In genomic region chr20:47330933-47331708, GRCh38 we compare ENCODE assay signal across 8 cellular contexts.
A peak's percentile ranks its signal among the peaks of the same experiment; 100 is the strongest.
DNase-seq lines count a peak whose midpoint lies in the region; ATAC-seq and FAIRE-seq lines count a peak whose summit lies in the region.

No MANE protein-coding gene starts in this region.

- H3K36me3 ChIP-seq in muscle layer of duodenum (ENCODE audit: control insufficient read depth in 1 of 2, insufficient read depth in 2 of 2, low read length in 2 of 2) = no peaks in the 10 kb centered on the region

- peak; percentile 77 for FAIRE-seq in HTR-8/SVneo (lab: Jason Lieb, UNC)

- peak; percentile 85 for DNase-seq in AG08395 (ENCODE audit: low spot score)
- DNase-seq in HTR-8/SVneo (ENCODE audit: insufficient read length, low spot score) = peak; percentile 95
- no peak for DNase-seq in caudate nucleus (lab: John Stamatoyannopoulos, UW)
- no peak for DNase-seq in NCI-H345 treated with DMSO at 0.1 percent for 48 hours (lab: John Stamatoyannopoulos, UW; ENCODE audit: unreplicated experiment)
- DNase-seq in AML-193 (lab: John Stamatoyannopoulos, UW) = no peak

- peaks cover 9 to 16% of the 10 kb centered on the region in 2 donors for H3K4me1 ChIP-seq in muscle layer of duodenum (ENCODE audit: control insufficient read depth in 1 of 2, insufficient read depth in 2 of 2, low read length in 2 of 2)

- H3K27ac ChIP-seq in caudate nucleus (ENCODE audit: low read depth, low read length) (peak overlapping the region; percentile 86), muscle layer of duodenum (ENCODE audit: low read length) (peak overlapping the region; percentile 52)

- no peaks in the 10 kb centered on the region for H3K9me3 ChIP-seq in muscle layer of duodenum (ENCODE audit: control insufficient read depth in 1 of 2, low read length in 2 of 2)

- no peaks in the 10 kb centered on the region for H3K27me3 ChIP-seq in muscle layer of duodenum (ENCODE audit: low read depth, low read length)

- H3K4me3 ChIP-seq in muscle layer of duodenum (ENCODE audit: low read depth in 1 of 2, low read length in 2 of 2) = no peak overlapping the region

- ATAC-seq in GM19035 (IDR thresholded peaks at IDR 0.05; ENCODE audit: unreplicated experiment) = no peak
- ATAC-seq in GM18502 (IDR thresholded peaks at IDR 0.05; ENCODE audit: poor library complexity, unreplicated experiment) = no peak

Comparison
In these comparisons a context has a peak if more than half of its experiments do, and no peak if none do; other contexts are left out.
1. DNase-seq: peak in AG08395 (single experiment) and HTR-8/SVneo (single experiment); none in caudate nucleus (0 of 61), NCI-H345 treated with DMSO at 0.1 percent for 48 hours (single experiment) and AML-193 (0 of 2).